In genomic region chr5:17212996-17213395, GRCh38 we compare ENCODE assay signal across 19 cellular contexts.
"Had no signal": no experiment of that assay in that cellular context is flagged by ENCODE, and none has a peak within 500 bp of the region (broad histone marks: within the 10 kb centered on the region; RNA-seq: fewer than 3 reads in every experiment).

No MANE protein-coding gene starts in this region.

- H3K27ac ChIP-seq: coronary artery, tibial artery, uterus had no signal

- H3K4me3 Mint-ChIP-seq: activated CD4-positive, alpha-beta T cell treated with anti-CD3 and anti-CD28 coated beads, Interleukin-2, amount 10 ng/mL, durations not matched to agents 24 days and 14 days; activated CD8-positive, alpha-beta T cell treated with anti-CD3 and anti-CD28 coated beads for 36 hours; activated naive CD4-positive, alpha-beta T cell treated with anti-CD3 and anti-CD28 coated beads, Interleukin-2, amount 10 ng/mL, durations not matched to agents 7 days and 5 days; activated naive CD8-positive, alpha-beta T cell treated with anti-CD3 and anti-CD28 coated beads, Interleukin-2, amount 50 U/mL, for 24 hours; activated T-cell treated with anti-CD3 and anti-CD28 coated beads, Interleukin-2, amount 50 U/mL, for 24 hours; central memory CD8-positive, alpha-beta T cell; nephron progenitor cell had no signal

- H3K4me3 ChIP-seq: coronary artery, tibial artery, uterus had no signal

- H3K9me3 ChIP-seq: tibial artery, uterus had no signal

- H3K9me3 Mint-ChIP-seq: activated CD4-positive, alpha-beta T cell treated with anti-CD3 and anti-CD28 coated beads, Interleukin-2, amount 10 ng/mL, durations not matched to agents 24 days and 14 days; activated CD8-positive, alpha-beta T cell treated with anti-CD3 and anti-CD28 coated beads for 36 hours; activated naive CD4-positive, alpha-beta T cell treated with anti-CD3 and anti-CD28 coated beads, Interleukin-2, amount 10 ng/mL, durations not matched to agents 7 days and 5 days; activated naive CD8-positive, alpha-beta T cell treated with anti-CD3 and anti-CD28 coated beads, Interleukin-2, amount 50 U/mL, for 24 hours; activated T-cell treated with anti-CD3 and anti-CD28 coated beads, Interleukin-2, amount 50 U/mL, for 24 hours had no signal

- H3K4me1 Mint-ChIP-seq: central memory CD8-positive, alpha-beta T cell had no signal

- H3K27me3 ChIP-seq: tibial artery, uterus had no signal

- H3K27me3 Mint-ChIP-seq: progenitor cell of endocrine pancreas had no signal

- H3K27ac Mint-ChIP-seq: activated CD4-positive, alpha-beta T cell treated with anti-CD3 and anti-CD28 coated beads, Interleukin-2, amount 10 ng/mL, durations not matched to agents 24 days and 14 days; activated CD8-positive, alpha-beta T cell treated with anti-CD3 and anti-CD28 coated beads for 36 hours; activated naive CD4-positive, alpha-beta T cell treated with anti-CD3 and anti-CD28 coated beads, Interleukin-2, amount 10 ng/mL, durations not matched to agents 7 days and 5 days; activated naive CD8-positive, alpha-beta T cell treated with anti-CD3 and anti-CD28 coated beads, Interleukin-2, amount 50 U/mL, for 24 hours; activated T-cell treated with anti-CD3 and anti-CD28 coated beads, Interleukin-2, amount 50 U/mL, for 24 hours; nephron progenitor cell; progenitor cell of endocrine pancreas had no signal

- DNase-seq: activated CD4-positive, alpha-beta T cell treated with anti-CD3 and anti-CD28 coated beads, Interleukin-2, amount 10 ng/mL, durations not matched to agents 24 days and 14 days; activated CD8-positive, alpha-beta T cell treated with anti-CD3 and anti-CD28 coated beads for 36 hours; activated naive CD4-positive, alpha-beta T cell treated with anti-CD3 and anti-CD28 coated beads, Interleukin-2, amount 10 ng/mL, durations not matched to agents 7 days and 5 days; activated naive CD8-positive, alpha-beta T cell treated with anti-CD3 and anti-CD28 coated beads, Interleukin-2, amount 50 U/mL, for 24 hours; activated T-cell treated with anti-CD3 and anti-CD28 coated beads, Interleukin-2, amount 50 U/mL, for 24 hours; aorta; erythroblast; head of caudate nucleus; kidney; nephron progenitor cell; stimulated activated CD8-positive, alpha-beta memory T cell treated with anti-CD3 and anti-CD28 coated beads, Interleukin-4, amount 100 ng/mL, for 48 hours; stimulated activated naive CD8-positive, alpha-beta T cell treated with anti-CD3 and anti-CD28 coated beads, Interleukin-15, Interleukin-2, amounts not matched to agents 100 U/mL and 50 U/mL, for 24 hours; substantia nigra; T-helper 9 cell; tibial artery; uterus had no signal

- H3K36me3 Mint-ChIP-seq: activated naive CD4-positive, alpha-beta T cell treated with anti-CD3 and anti-CD28 coated beads, Interleukin-2, amount 10 ng/mL, durations not matched to agents 7 days and 5 days had no signal

- H3K36me3 ChIP-seq: tibial artery, uterus had no signal

- H3K4me1 ChIP-seq: uterus had no signal
